23 cellular contexts compared by ENCODE assay signal in the genomic region with DNA sequence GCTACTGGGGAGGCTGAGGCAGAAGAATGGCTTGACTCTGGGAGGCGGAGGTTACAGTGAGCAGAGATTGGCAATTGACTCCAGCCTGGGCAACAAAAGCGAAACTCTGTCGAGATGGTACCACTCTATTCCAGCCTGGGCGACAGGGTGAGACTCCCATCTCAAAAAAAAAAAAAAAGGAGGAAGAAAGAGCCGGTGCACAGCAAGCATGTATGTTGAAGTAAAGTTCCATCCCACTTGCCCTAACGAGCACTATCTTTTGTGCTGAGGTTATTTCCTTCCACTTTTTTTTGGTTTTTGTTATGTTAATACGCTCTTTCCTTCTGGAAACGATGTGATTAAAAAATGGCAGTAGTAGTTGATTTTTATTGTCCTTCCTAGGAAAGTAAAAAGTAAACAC. TPM values are rescaled to one million over a fixed set of nuclear protein-coding genes. Genes with fewer than 3 reads are reported as not detected.
DNase-seq lines count a peak whose midpoint lies in the region; ATAC-seq, FAIRE-seq and TF ChIP-seq lines count a peak whose summit lies in the region.
"Had no signal": no experiment of that assay in that cellular context is flagged by ENCODE, and none has a peak within 500 bp of the region (broad histone marks: within the 10 kb centered on the region; RNA-seq: fewer than 3 reads in every experiment).

No MANE protein-coding gene starts in this region.

- no peak for ATAC-seq in stimulated activated naive B cell treated with anti-CD40 and anti-IgM and Interleukin-4, amounts not matched to agents 10 μg/mL and 1 μg/mL and 100 μg/mL, for 72 hours (replicated peaks)
- no peak for ATAC-seq in GM21526 (IDR thresholded peaks at IDR 0.05; ENCODE audit: low FRiP score, unreplicated experiment)

- H3K4me3 ChIP-seq in WERI-Rb-1 (ENCODE audit: low read depth, low read length), result peak overlapping the region; percentile 7; the same call in 1 of the 2 replicates
- H3K4me3 ChIP-seq in kidney (ENCODE audit: low read length in 2 of 2), result no peak overlapping the region
- H3K4me3 ChIP-seq: Peyer's patch, prostate gland, vagina had no signal

- intact Hi-C loops in kidney (cut with DNase I), result no loop called here

- peak overlapping the region; percentile 58 for H3K27ac Mint-ChIP-seq in activated T-cell treated with anti-CD3 and anti-CD28 coated beads, Interleukin-2, amount 50 U/mL, for 24 hours
- H3K27ac Mint-ChIP-seq in stimulated activated naive B cell treated with anti-CD40 and anti-IgM and Interleukin-4, amounts not matched to agents 10 μg/mL and 1 μg/mL and 100 μg/mL, for 72 hours, result peak overlapping the region; percentile 56
- H3K27ac Mint-ChIP-seq: stimulated activated naive CD8-positive, alpha-beta T cell treated with anti-CD3 and anti-CD28 coated beads, Interleukin-15, amount 100 ng/mL, for 72 hours had no signal

- peaks cover 6% of the 10 kb centered on the region for H3K27me3 Mint-ChIP-seq in activated T-cell treated with anti-CD3 and anti-CD28 coated beads, Interleukin-2, amount 50 U/mL, for 24 hours
- H3K27me3 Mint-ChIP-seq in stimulated activated naive B cell treated with anti-CD40 and anti-IgM and Interleukin-4, amounts not matched to agents 10 μg/mL and 1 μg/mL and 100 μg/mL, for 72 hours, result no peaks in the 10 kb centered on the region

- H3K9me3 ChIP-seq in WERI-Rb-1 (ENCODE audit: severe bottlenecking) (no peaks in the 10 kb centered on the region), kidney (ENCODE audit: control insufficient read depth in 1 of 2, low read length in 2 of 2) (no peaks in the 10 kb centered on the region)
- H3K9me3 ChIP-seq: Peyer's patch, prostate gland, vagina had no signal

- TF ChIP-seq CTCF in WERI-Rb-1 (IDR thresholded peaks at IDR 0.05; ENCODE audit: low read depth, low read length) (no peak), kidney (IDR thresholded peaks at IDR 0.05; ENCODE audit: borderline replicate concordance, extremely low read depth, insufficient read depth) (no peak)

- H3K27ac ChIP-seq in WERI-Rb-1 (no peak overlapping the region), kidney (ENCODE audit: low read depth in 2 of 2, low read length in 2 of 2) (peak overlapping the region; percentile 45 to 66)
- H3K27ac ChIP-seq: prostate gland, vagina had no signal

- H3K36me3 ChIP-seq in WERI-Rb-1, result no peaks in the 10 kb centered on the region
- no peaks in the 10 kb centered on the region for H3K36me3 ChIP-seq in kidney (ENCODE audit: control insufficient read depth in 1 of 2, insufficient read depth in 2 of 2, low read length in 2 of 2)
- H3K36me3 ChIP-seq: Peyer's patch, prostate gland, vagina had no signal

- DNase-seq in activated T-cell treated with anti-CD3 and anti-CD28 coated beads, Interleukin-2, amount 50 U/mL, for 24 hours, result no peak
- no peak for DNase-seq in activated T-cell treated with anti-CD3 and anti-CD28 coated beads, Interleukin-2, amount 50 U/mL, for 48 hours
- DNase-seq in WERI-Rb-1, result no peak
- no peak for DNase-seq in kidney
- DNase-seq in stimulated activated naive B cell treated with anti-CD40 and anti-IgM and Interleukin-4, amounts not matched to agents 10 μg/mL and 1 μg/mL and 100 μg/mL, for 72 hours, result no peak
- no peak for DNase-seq in NCI-H446 (lab: John Stamatoyannopoulos, UW)
- no peak for DNase-seq in NCI-H146 treated with DMSO at 0.1 percent for 48 hours (lab: John Stamatoyannopoulos, UW; ENCODE audit: unreplicated experiment)
- DNase-seq: activated CD4-positive, alpha-beta T cell treated with anti-CD3 and anti-CD28 coated beads for 4 hours; activated naive CD4-positive, alpha-beta T cell; activated T-cell treated with anti-CD3 and anti-CD28 coated beads, Interleukin-2, amount 50 U/mL, for 1 hour; DMS153; head of caudate nucleus; mesendoderm; NCI-H1048; NCI-H187; NCI-H2171; NCI-H524 had no signal

- H3K9ac ChIP-seq in kidney (ENCODE audit: low read length in 2 of 2), result peak overlapping the region in 1 of 2 donors; percentile 17

- no peaks in the 10 kb centered on the region for H3K27me3 ChIP-seq in WERI-Rb-1 (ENCODE audit: insufficient read depth, low read depth, severe bottlenecking)
- H3K27me3 ChIP-seq: Peyer's patch, vagina had no signal

- H3K9me3 Mint-ChIP-seq in activated T-cell treated with anti-CD3 and anti-CD28 coated beads, Interleukin-2, amount 50 U/mL, for 24 hours, result no peaks in the 10 kb centered on the region
- H3K9me3 Mint-ChIP-seq in stimulated activated naive B cell treated with anti-CD40 and anti-IgM and Interleukin-4, amounts not matched to agents 10 μg/mL and 1 μg/mL and 100 μg/mL, for 72 hours, result no peaks in the 10 kb centered on the region
- H3K9me3 Mint-ChIP-seq: stimulated activated naive CD8-positive, alpha-beta T cell treated with anti-CD3 and anti-CD28 coated beads, Interleukin-15, amount 100 ng/mL, for 72 hours had no signal

- H3K4me3 Mint-ChIP-seq in activated T-cell treated with anti-CD3 and anti-CD28 coated beads, Interleukin-2, amount 50 U/mL, for 24 hours, result no peak overlapping the region
- no peak overlapping the region for H3K4me3 Mint-ChIP-seq in stimulated activated naive B cell treated with anti-CD40 and anti-IgM and Interleukin-4, amounts not matched to agents 10 μg/mL and 1 μg/mL and 100 μg/mL, for 72 hours
- H3K4me3 Mint-ChIP-seq: stimulated activated naive CD8-positive, alpha-beta T cell treated with anti-CD3 and anti-CD28 coated beads, Interleukin-15, amount 100 ng/mL, for 72 hours had no signal

- H3K4me1 ChIP-seq in kidney (ENCODE audit: control insufficient read depth in 1 of 2, insufficient read depth in 1 of 2, low read depth in 1 of 2, low read length in 2 of 2), result peaks cover 0 to 7% of the 10 kb centered on the region in 2 donors
- H3K4me1 ChIP-seq: prostate gland, vagina had no signal

- no peaks in the 10 kb centered on the region for H3K36me3 Mint-ChIP-seq in activated T-cell treated with anti-CD3 and anti-CD28 coated beads, Interleukin-2, amount 50 U/mL, for 24 hours (ENCODE audit: low read depth)
- no peaks in the 10 kb centered on the region for H3K36me3 Mint-ChIP-seq in stimulated activated naive B cell treated with anti-CD40 and anti-IgM and Interleukin-4, amounts not matched to agents 10 μg/mL and 1 μg/mL and 100 μg/mL, for 72 hours

- no peak for FAIRE-seq in kidney (lab: Jason Lieb, UNC)
- FAIRE-seq: H1 had no signal

- H3K4me1 Mint-ChIP-seq in activated T-cell treated with anti-CD3 and anti-CD28 coated beads, Interleukin-2, amount 50 U/mL, for 24 hours (ENCODE audit: low read depth), result peaks cover 24% of the 10 kb centered on the region
- H3K4me1 Mint-ChIP-seq in stimulated activated naive B cell treated with anti-CD40 and anti-IgM and Interleukin-4, amounts not matched to agents 10 μg/mL and 1 μg/mL and 100 μg/mL, for 72 hours, result peaks cover 36 to 64% of the 10 kb centered on the region in 2 donors

RNA-seq across cellular contexts. Expression of a gene that starts 19.5 kb away (rescaled TPM):
- 33.7 TPM for total RNA-seq in kidney
- 27.7 TPM for polyA plus RNA-seq in kidney (ENCODE audit: insufficient read depth, low read depth, low replicate concordance)

RNA-seq across cellular contexts. Expression of a gene that starts 26.1 kb away (rescaled TPM):
- total RNA-seq in kidney, result 66.3 TPM
- polyA plus RNA-seq in kidney (ENCODE audit: insufficient read depth, low read depth, low replicate concordance), result 200 TPM
